Comparison of ENCODE assay signal across 1 cellular context in genomic region chr16:28882476-28883180, GRCh38.
TF ChIP-seq lines count a peak whose summit lies in the region.

No MANE protein-coding gene starts in this region.

TF ChIP-seq in IMR-90, 13 proteins besides CTCF, POLR2A, EP300 and RAD21:
- TF ChIP-seq CHD1 (IDR thresholded peaks at IDR 0.05; ENCODE audit: low read depth, low read length) (no peak), MAZ (IDR thresholded peaks at IDR 0.05; ENCODE audit: borderline replicate concordance, low read depth, low read length) (no peak), RCOR1 (IDR thresholded peaks at IDR 0.05; ENCODE audit: insufficient replicate concordance, low read length) (no peak), USF2 (IDR thresholded peaks at IDR 0.05; ENCODE audit: low read depth, low read length) (no peak), MAFK (IDR thresholded peaks at IDR 0.05; ENCODE audit: low read depth, low read length) (no peak), MXI1 (IDR thresholded peaks at IDR 0.05; ENCODE audit: borderline replicate concordance, low read depth, low read length) (no peak), RFX5 (IDR thresholded peaks at IDR 0.05; ENCODE audit: low read depth, low read length) (no peak), SMC3 (IDR thresholded peaks at IDR 0.05; ENCODE audit: low read depth, low read length) (no peak), FOS (IDR thresholded peaks at IDR 0.05; ENCODE audit: low read depth, low read length) (no peak), BHLHE40 (IDR thresholded peaks at IDR 0.05; ENCODE audit: low read depth, low read length) (no peak), CEBPB (IDR thresholded peaks at IDR 0.05; ENCODE audit: low read depth, low read length) (no peak), NFE2L2 (IDR thresholded peaks at IDR 0.05; ENCODE audit: low read depth, low read length) (no peak)
- TF ChIP-seq, protein P1, sequence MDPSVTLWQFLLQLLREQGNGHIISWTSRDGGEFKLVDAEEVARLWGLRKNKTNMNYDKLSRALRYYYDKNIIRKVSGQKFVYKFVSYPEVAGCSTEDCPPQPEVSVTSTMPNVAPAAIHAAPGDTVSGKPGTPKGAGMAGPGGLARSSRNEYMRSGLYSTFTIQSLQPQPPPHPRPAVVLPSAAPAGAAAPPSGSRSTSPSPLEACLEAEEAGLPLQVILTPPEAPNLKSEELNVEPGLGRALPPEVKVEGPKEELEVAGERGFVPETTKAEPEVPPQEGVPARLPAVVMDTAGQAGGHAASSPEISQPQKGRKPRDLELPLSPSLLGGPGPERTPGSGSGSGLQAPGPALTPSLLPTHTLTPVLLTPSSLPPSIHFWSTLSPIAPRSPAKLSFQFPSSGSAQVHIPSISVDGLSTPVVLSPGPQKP (IDR thresholded peaks at IDR 0.05; ENCODE audit: borderline replicate concordance, low read depth, low read length): no peak
TF ChIP-seq in IMR-90: peak in this region for 0.
